9 cellular contexts compared by ENCODE assay signal in genomic region chr9:125125523-125125922, GRCh38. TPM values are rescaled to one million over a fixed set of nuclear protein-coding genes. Genes with fewer than 3 reads are reported as not detected.
A peak's percentile ranks its signal among the peaks of the same experiment; 100 is the strongest.
DNase-seq lines count a peak whose midpoint lies in the region; ATAC-seq and TF ChIP-seq lines count a peak whose summit lies in the region.
"Had no signal": no experiment of that assay in that cellular context is flagged by ENCODE, and none has a peak within 500 bp of the region (broad histone marks: within the 10 kb centered on the region; RNA-seq: fewer than 3 reads in every experiment).

No MANE protein-coding gene starts in this region.

- H3K36me3 ChIP-seq in smooth muscle cell (ENCODE audit: low read depth) (no peaks in the 10 kb centered on the region), BE2C (no peaks in the 10 kb centered on the region)
- H3K36me3 ChIP-seq: brain microvascular endothelial cell had no signal

- peak in 1 of 4 experiments; percentile 2 for ATAC-seq in T-cell (replicated peaks in 1 of 4)
- no peak for ATAC-seq in HG03108 (IDR thresholded peaks at IDR 0.05; ENCODE audit: unreplicated experiment)
- ATAC-seq in GM21737 (IDR thresholded peaks at IDR 0.05; ENCODE audit: unreplicated experiment), result no peak

- peaks cover 12% of the 10 kb centered on the region for H3K79me2 ChIP-seq in smooth muscle cell (ENCODE audit: low read depth)

- H3K27ac Mint-ChIP-seq in HFFc6 (peak overlapping the region; percentile 97), T-cell (peak overlapping the region; percentile 94 to 95)

- H3K27ac ChIP-seq in epithelial cell of prostate, result peak overlapping the region; percentile 14
- peak overlapping the region; percentile 69 for H3K27ac ChIP-seq in smooth muscle cell (ENCODE audit: low read depth)
- H3K27ac ChIP-seq: brain microvascular endothelial cell, HL-60 had no signal

- H3K4me3 ChIP-seq in smooth muscle cell, result no peak overlapping the region
- no peak overlapping the region for H3K4me3 ChIP-seq in BE2C (ENCODE audit: low read depth, low read length)

- peak overlapping the region; percentile 58 for H3K4me3 Mint-ChIP-seq in HFFc6
- peak overlapping the region in 1 of 3 donors; percentile 58 for H3K4me3 Mint-ChIP-seq in T-cell

- H3K4me1 ChIP-seq in smooth muscle cell (ENCODE audit: low read depth), result peaks cover 2% of the 10 kb centered on the region
- H3K4me1 ChIP-seq in BE2C, result no peaks in the 10 kb centered on the region

- peak overlapping the region; percentile 54 for H3K4me2 ChIP-seq in smooth muscle cell

- peak overlapping the region; percentile 14 for H3K9ac ChIP-seq in smooth muscle cell (ENCODE audit: low read depth)

- no peak for TF ChIP-seq CTCF in HFFc6 (IDR thresholded peaks at IDR 0.05)
- TF ChIP-seq CTCF in smooth muscle cell (IDR thresholded peaks at IDR 0.05; ENCODE audit: borderline replicate concordance, insufficient read depth, poor library complexity, severe bottlenecking), result no peak
- no peak for TF ChIP-seq CTCF in BE2C (IDR thresholded peaks at IDR 0.05; ENCODE audit: low read depth, low read length)

- peaks cover 38% of the 10 kb centered on the region for H3K4me1 Mint-ChIP-seq in HFFc6 (ENCODE audit: low read depth)
- H3K4me1 Mint-ChIP-seq in T-cell, result peaks cover 39 to 46% (median 42%) of the 10 kb centered on the region in 3 donors

- H3F3A ChIP-seq in smooth muscle cell (ENCODE audit: low read depth), result peaks cover 3% of the 10 kb centered on the region

- H2AFZ ChIP-seq in smooth muscle cell (ENCODE audit: low read depth), result no peak overlapping the region

- H4K20me1 ChIP-seq in smooth muscle cell (ENCODE audit: low read depth), result no peaks in the 10 kb centered on the region

- H3K27me3 Mint-ChIP-seq in HFFc6 (ENCODE audit: insufficient read depth) (peaks cover 2% of the 10 kb centered on the region), T-cell (no peaks in the 10 kb centered on the region)

- 79% methylated on average over 7 of the region's 7 CpGs for WGBS in smooth muscle cell (ENCODE audit: low lambda C conversion rate)

- DNase-seq in HFFc6, result no peak
- DNase-seq in T-cell, result no peak
- DNase-seq in epithelial cell of prostate (ENCODE audit: low read depth, low spot score), result no peak
- no peak for DNase-seq in smooth muscle cell (lab: John Stamatoyannopoulos, UW; ENCODE audit: unreplicated experiment)
- DNase-seq in BE2C, result no peak

- H3K27me3 ChIP-seq in smooth muscle cell (ENCODE audit: low read depth), result no peaks in the 10 kb centered on the region
- no peaks in the 10 kb centered on the region for H3K27me3 ChIP-seq in BE2C
- H3K27me3 ChIP-seq: brain microvascular endothelial cell had no signal

- H3K36me3 Mint-ChIP-seq in HFFc6 (ENCODE audit: low read depth), result no peaks in the 10 kb centered on the region
- H3K36me3 Mint-ChIP-seq in T-cell, result no peaks in the 10 kb centered on the region

- H3K9me3 Mint-ChIP-seq in HFFc6 (no peaks in the 10 kb centered on the region), T-cell (no peaks in the 10 kb centered on the region)

- CTCF ChIA-PET in T-cell (lab: Charles Lee), result interaction anchor here (0.6 to 1.3 kb wide), 6 partner anchors 14 to 355 kb away, joined by 3 to 9 read pairs (median 4); partner anchors contain the start of gene GOLGA1 (in 1 of the 2)

- H3K9me3 ChIP-seq in smooth muscle cell (replicated peaks; ENCODE audit: low read depth) (no peaks in the 10 kb centered on the region), BE2C (no peaks in the 10 kb centered on the region)

- POLR2A ChIA-PET in T-cell (lab: Charles Lee), result interaction anchor here in 1 of 2 donors (0.8 kb wide), 1 partner anchor 14 kb away, joined by 6 read pairs; no protein-coding TSS in a partner anchor

RNA-seq across cellular contexts. Expression of gene SCAI, which starts 17.8 kb away (rescaled TPM):
- 1 to 10 TPM; 4.7 to 7.2 (median 5.6) TPM for total RNA-seq in HFFc6 (2021; fragmentation: NEBNext Ultra II Directional; extraction: Animal tissue kit (Norgen Biotek cat#: 25700))
- total RNA-seq in T-cell (10 to 100 TPM; 11.4 to 14.3 (median 13.3) TPM), smooth muscle cell (8.4 and 16.6 TPM in 2 replicates)
- 0.81 and 1.9 TPM in 2 replicates for polyA plus RNA-seq in smooth muscle cell
- polyA plus RNA-seq in BE2C (2012; ENCODE audit: insufficient read depth, insufficient read length, low read depth), result 2.4 TPM
